ENCODE assay signal across 17 cellular contexts in genomic region chr5:133902521-133903118, GRCh38.
DNase-seq lines count a peak whose midpoint lies in the region; ATAC-seq and TF ChIP-seq lines count a peak whose summit lies in the region.
"Had no signal": no experiment of that assay in that cellular context is flagged by ENCODE, and none has a peak within 500 bp of the region (broad histone marks: within the 10 kb centered on the region; RNA-seq: fewer than 3 reads in every experiment).

No MANE protein-coding gene starts in this region.

- H3K23ac ChIP-seq in neuronal stem cell (ENCODE audit: low read depth, low read length, poor library complexity): peak overlapping the region; percentile 81

- H3K4me1 ChIP-seq in neuronal stem cell (ENCODE audit: control insufficient read depth in 2 of 2, insufficient read depth in 1 of 2, low read depth in 1 of 2, low read length in 2 of 2): no peaks in the 10 kb centered on the region

- H3K4me1 Mint-ChIP-seq in brain: peaks cover 51% of the 10 kb centered on the region
- H3K4me1 Mint-ChIP-seq in activated CD4-positive, alpha-beta T cell treated with anti-CD3 and anti-CD28 coated beads, Interleukin-2, amount 10 ng/mL, durations not matched to agents 7 days and 5 days: no peaks in the 10 kb centered on the region
- H3K4me1 Mint-ChIP-seq: CD4-positive, CD25-positive, alpha-beta regulatory T cell had no signal

- peak; percentile 51 for DNase-seq in NCI-H2171 treated with DMSO at 0.1 percent for 48 hours (lab: John Stamatoyannopoulos, UW)
- no peak for DNase-seq in NCI-H2171 (lab: John Stamatoyannopoulos, UW)
- DNase-seq in NCI-H1694 treated with DMSO at 0.1 percent for 48 hours (lab: John Stamatoyannopoulos, UW): peak; percentile 13
- no peak for DNase-seq in neuronal stem cell (ENCODE audit: low spot score)
- no peak for DNase-seq in activated CD4-positive, alpha-beta T cell treated with anti-CD3 and anti-CD28 coated beads, Interleukin-2, amount 10 ng/mL, durations not matched to agents 7 days and 5 days
- DNase-seq: 8988T; CD4-positive, CD25-positive, alpha-beta regulatory T cell; COR-L47; DMS153; GOT3; NCI-H1105; NCI-H2107; SHP77 had no signal

- no peak overlapping the region for H2AFZ ChIP-seq in neuronal stem cell (ENCODE audit: low read length)

- H3K9ac ChIP-seq in neuronal stem cell (ENCODE audit: low read depth, low read length, poor library complexity): no peak overlapping the region

- H3K4me2 ChIP-seq in neuronal stem cell (ENCODE audit: insufficient read depth, low read length, poor library complexity, severe bottlenecking): no peak overlapping the region

- peaks cover 3% of the 10 kb centered on the region for H3K27me3 Mint-ChIP-seq in brain
- H3K27me3 Mint-ChIP-seq in activated CD4-positive, alpha-beta T cell treated with anti-CD3 and anti-CD28 coated beads, Interleukin-2, amount 10 ng/mL, durations not matched to agents 7 days and 5 days: no peaks in the 10 kb centered on the region
- H3K27me3 Mint-ChIP-seq: CD4-positive, CD25-positive, alpha-beta regulatory T cell had no signal

- H2AK5ac ChIP-seq in neuronal stem cell (ENCODE audit: low read depth, low read length): no peak overlapping the region

- H3K27ac ChIP-seq in neuronal stem cell (replicated peaks; ENCODE audit: low read length): no peak overlapping the region

- no peaks in the 10 kb centered on the region for H3K36me3 Mint-ChIP-seq in brain
- H3K36me3 Mint-ChIP-seq in activated CD4-positive, alpha-beta T cell treated with anti-CD3 and anti-CD28 coated beads, Interleukin-2, amount 10 ng/mL, durations not matched to agents 7 days and 5 days (ENCODE audit: low read depth): no peaks in the 10 kb centered on the region
- H3K36me3 Mint-ChIP-seq: CD4-positive, CD25-positive, alpha-beta regulatory T cell had no signal

- no peak overlapping the region for H2BK5ac ChIP-seq in neuronal stem cell (ENCODE audit: low read length)

- H3K4me3 ChIP-seq in neuronal stem cell (ENCODE audit: low read length in 2 of 2): no peak overlapping the region

- CTCF ChIA-PET in activated CD4-positive, alpha-beta T cell treated with anti-CD3 and anti-CD28 coated beads, Interleukin-2, amount 10 ng/mL, durations not matched to agents 7 days and 5 days (lab: Charles Lee): interaction anchor here (1.2 to 1.4 kb wide), 2 partner anchors 9 to 13 kb away, joined by 3 read pairs; no protein-coding TSS in a partner anchor

- no peak for ATAC-seq in GM18502 (IDR thresholded peaks at IDR 0.05; ENCODE audit: poor library complexity, unreplicated experiment)
- no peak for ATAC-seq in GM19023 (IDR thresholded peaks at IDR 0.05; ENCODE audit: unreplicated experiment)
- ATAC-seq: SK-N-SH treated with all-trans-retinoic acid at 6 μM for 48 hours had no signal

- no peak overlapping the region for H2BK120ac ChIP-seq in neuronal stem cell (ENCODE audit: low read depth, low read length)

- H3K79me1 ChIP-seq in neuronal stem cell (ENCODE audit: low read depth, low read length): no peaks in the 10 kb centered on the region

- no peaks in the 10 kb centered on the region for H3K9me3 ChIP-seq in neuronal stem cell (replicated peaks in 1 of 2; ENCODE audit: control insufficient read depth in 2 of 2, insufficient read depth in 1 of 2, low read depth in 1 of 2, low read length in 2 of 2)

- H3K4me3 Mint-ChIP-seq in brain: no peak overlapping the region
- no peak overlapping the region for H3K4me3 Mint-ChIP-seq in activated CD4-positive, alpha-beta T cell treated with anti-CD3 and anti-CD28 coated beads, Interleukin-2, amount 10 ng/mL, durations not matched to agents 7 days and 5 days
- H3K4me3 Mint-ChIP-seq: CD4-positive, CD25-positive, alpha-beta regulatory T cell had no signal

- no peak overlapping the region for H2BK12ac ChIP-seq in neuronal stem cell (ENCODE audit: low read length)

- peak overlapping the region in 3 of 5 experiments; percentile 30 to 87 (median 48) for H3K27ac Mint-ChIP-seq in brain
- H3K27ac Mint-ChIP-seq in activated CD4-positive, alpha-beta T cell treated with anti-CD3 and anti-CD28 coated beads, Interleukin-2, amount 10 ng/mL, durations not matched to agents 7 days and 5 days: no peak overlapping the region
- H3K27ac Mint-ChIP-seq: CD4-positive, CD25-positive, alpha-beta regulatory T cell had no signal

- TF ChIP-seq CTCF in brain (conservative IDR thresholded peaks at IDR 0.05): no peak

- no peaks in the 10 kb centered on the region for H3K36me3 ChIP-seq in neuronal stem cell (replicated peaks in 1 of 2; ENCODE audit: control insufficient read depth in 2 of 2, insufficient read depth in 2 of 2, low read length in 2 of 2)

- H3K14ac ChIP-seq in neuronal stem cell (ENCODE audit: low read length): peak overlapping the region; percentile 47

- H4K8ac ChIP-seq in neuronal stem cell (ENCODE audit: low read depth, low read length): no peak overlapping the region

- H2BK15ac ChIP-seq in neuronal stem cell (ENCODE audit: low read length): no peak overlapping the region

- peaks cover 0 to 9% (median 0%) of the 10 kb centered on the region in 3 experiments for H3K27me3 ChIP-seq in neuronal stem cell (ENCODE audit: control insufficient read depth in 3 of 3, insufficient read depth in 3 of 3, low read depth in 1 of 3, low read length in 3 of 3)

- no peaks in the 10 kb centered on the region for H3K9me3 Mint-ChIP-seq in brain
- H3K9me3 Mint-ChIP-seq in activated CD4-positive, alpha-beta T cell treated with anti-CD3 and anti-CD28 coated beads, Interleukin-2, amount 10 ng/mL, durations not matched to agents 7 days and 5 days: no peaks in the 10 kb centered on the region
- H3K9me3 Mint-ChIP-seq: CD4-positive, CD25-positive, alpha-beta regulatory T cell had no signal

- POLR2A ChIA-PET in activated CD4-positive, alpha-beta T cell treated with anti-CD3 and anti-CD28 coated beads, Interleukin-2, amount 10 ng/mL, durations not matched to agents 7 days and 5 days (lab: Charles Lee): no interaction called here

- H3K18ac ChIP-seq in neuronal stem cell (ENCODE audit: low read length): peak overlapping the region; percentile 76

- H4K91ac ChIP-seq in neuronal stem cell (ENCODE audit: low read depth, low read length, poor library complexity): no peak overlapping the region

- H3K4ac ChIP-seq in neuronal stem cell (ENCODE audit: low read length): no peak overlapping the region

- WGBS in neuronal stem cell (ENCODE audit: extremely low coverage in 2 of 2, insufficient read length in 2 of 2, insufficient replicate concordance in 1 of 2), 2 donors: no CpG with 5 or more reads among the region's 11 CpGs

Comparison
In these comparisons a context has a peak if more than half of its experiments do, and no peak if none do; other contexts are left out.
1. DNase-seq: peak in NCI-H2171 treated with DMSO at 0.1 percent for 48 hours (single experiment) and NCI-H1694 treated with DMSO at 0.1 percent for 48 hours (single experiment); none in NCI-H2171 (single experiment), neuronal stem cell (single experiment) and activated CD4-positive, alpha-beta T cell treated with anti-CD3 and anti-CD28 coated beads, Interleukin-2, amount 10 ng/mL, durations not matched to agents 7 days and 5 days (single experiment).